11 cellular contexts compared by ENCODE assay signal in genomic region chr3:193594946-193595689, GRCh38. TPM values are rescaled to one million over a fixed set of nuclear protein-coding genes. Genes with fewer than 3 reads are reported as not detected.
DNase-seq lines count a peak whose midpoint lies in the region; ATAC-seq and TF ChIP-seq lines count a peak whose summit lies in the region.
"Had no signal": no experiment of that assay in that cellular context is flagged by ENCODE, and none has a peak within 500 bp of the region (broad histone marks: within the 10 kb centered on the region; RNA-seq: fewer than 3 reads in every experiment).

No MANE protein-coding gene starts in this region.

- CTCF ChIA-PET in activated B cell treated with CpG ODN at 0.5 μM for 24 hours (lab: Charles Lee): no interaction called here

- H3K4me1 ChIP-seq in ES-I3 (ENCODE audit: insufficient read depth, low read length) (peaks cover 8% of the 10 kb centered on the region), lower lobe of right lung (peaks cover 24% of the 10 kb centered on the region)

- ATAC-seq in activated B cell treated with CpG ODN at 0.5 μM for 24 hours (ENCODE audit: low read depth) (no peak), GM21447 (IDR thresholded peaks at IDR 0.05; ENCODE audit: unreplicated experiment) (no peak), lower lobe of right lung (no peak)
- ATAC-seq: left colon had no signal

- H3K36me3 Mint-ChIP-seq in activated B cell treated with CpG ODN at 0.5 μM for 24 hours (ENCODE audit: low read depth) (peaks cover 42% of the 10 kb centered on the region), glutamatergic neuron (ENCODE audit: unreplicated experiment) (peaks cover 4% of the 10 kb centered on the region)

- DNase-seq in A172 (ENCODE audit: low spot score) (peak; percentile 54), activated B cell treated with CpG ODN at 0.5 μM for 24 hours (no peak), glutamatergic neuron (no peak), NK-92 (lab: John Stamatoyannopoulos, UW; ENCODE audit: unreplicated experiment) (no peak), KG1 (lab: John Stamatoyannopoulos, UW) (no peak), lower lobe of right lung (no peak)
- DNase-seq: NCI-H2029 treated with DMSO at 0.1 percent for 48 hours had no signal

- H3K36me3 ChIP-seq in ES-I3 (ENCODE audit: insufficient read depth, low read length) (0 out of 2 replicates have a peak, but pooled peaks cover 3% of the 10 kb centered on the region), lower lobe of right lung (peaks cover 13% of the 10 kb centered on the region)

- H3K27me3 ChIP-seq in lower lobe of right lung (ENCODE audit: low read depth): no peaks in the 10 kb centered on the region
- H3K27me3 ChIP-seq: tibial nerve had no signal

- no peak overlapping the region for H3K4me3 ChIP-seq in lower lobe of right lung

- peak overlapping the region; percentile 94 for H3K4me3 Mint-ChIP-seq in activated B cell treated with CpG ODN at 0.5 μM for 24 hours
- peak overlapping the region; percentile 100 for H3K4me3 Mint-ChIP-seq in glutamatergic neuron (ENCODE audit: unreplicated experiment)

- H3K9ac ChIP-seq in ES-I3 (ENCODE audit: low read depth, low read length): peak overlapping the region; percentile 29; the same call in 1 of the 2 replicates

- POLR2A ChIA-PET in activated B cell treated with CpG ODN at 0.5 μM for 24 hours (lab: Charles Lee): interaction anchor here (0.6 kb wide), 1 partner anchor 95 kb away, joined by 3 read pairs; no protein-coding TSS in a partner anchor

- H3K9me3 Mint-ChIP-seq in activated B cell treated with CpG ODN at 0.5 μM for 24 hours (no peaks in the 10 kb centered on the region), glutamatergic neuron (ENCODE audit: unreplicated experiment) (peaks cover 4% of the 10 kb centered on the region)

- peaks cover 55% of the 10 kb centered on the region for H3K4me1 Mint-ChIP-seq in activated B cell treated with CpG ODN at 0.5 μM for 24 hours
- peaks cover 10% of the 10 kb centered on the region for H3K4me1 Mint-ChIP-seq in glutamatergic neuron (ENCODE audit: low read depth, unreplicated experiment)

- H3K27ac ChIP-seq in lower lobe of right lung: no peak overlapping the region
- H3K27ac ChIP-seq: tibial nerve had no signal

- intact Hi-C loops in activated B cell treated with CpG ODN at 0.5 μM for 24 hours (cut with micrococcal nuclease) (loop anchor here (5.0 kb wide), 1 partner anchor 1947 kb away; the partner anchor contains the start of gene PPP1R2), lower lobe of right lung (cut with DNase I) (no loop called here)

- H3K27me3 Mint-ChIP-seq in activated B cell treated with CpG ODN at 0.5 μM for 24 hours: no peaks in the 10 kb centered on the region
- H3K27me3 Mint-ChIP-seq in glutamatergic neuron (ENCODE audit: unreplicated experiment): peaks cover 8% of the 10 kb centered on the region

- TF ChIP-seq CTCF in activated B cell treated with CpG ODN at 0.5 μM for 24 hours (IDR thresholded peaks at IDR 0.05) (no peak), glutamatergic neuron (IDR thresholded peaks at IDR 0.05; ENCODE audit: partially characterized antibody, unreplicated experiment) (no peak), lower lobe of right lung (IDR thresholded peaks at IDR 0.05) (no peak)

- H3K27ac Mint-ChIP-seq in activated B cell treated with CpG ODN at 0.5 μM for 24 hours (no peak overlapping the region), glutamatergic neuron (ENCODE audit: unreplicated experiment) (no peak overlapping the region)

- H3K9me3 ChIP-seq in ES-I3 (ENCODE audit: control insufficient read depth, insufficient read depth, low read length) (no peaks in the 10 kb centered on the region), lower lobe of right lung (no peaks in the 10 kb centered on the region)
- H3K9me3 ChIP-seq: tibial nerve had no signal

RNA-seq across cellular contexts. Expression of gene OPA1, which starts 2.1 kb away (rescaled TPM):
- total RNA-seq in A172 (2014; rRNA removed; shearing (Covaris generic)): 117 and 159 TPM in 2 replicates
- total RNA-seq in activated B cell treated with CpG ODN at 0.5 μM for 24 hours: 76.1 and 80.6 TPM in 2 replicates
- total RNA-seq in glutamatergic neuron (ENCODE audit: unreplicated experiment): 122 TPM
- 44.0 TPM for total RNA-seq in lower lobe of right lung

RNA-seq across cellular contexts. Expression of gene ATP13A4, which starts 40.4 kb away (rescaled TPM):
- not detected in 2 replicates for total RNA-seq in A172 (2014; rRNA removed; shearing (Covaris generic))
- total RNA-seq in activated B cell treated with CpG ODN at 0.5 μM for 24 hours (3.4 TPM in 2 replicates), glutamatergic neuron (ENCODE audit: unreplicated experiment) (0.93 TPM), lower lobe of right lung (188 TPM)

Comparison
In these comparisons a context has a peak if more than half of its experiments do, and no peak if none do; other contexts are left out.
1. RNA of gene ATP13A4, which starts 40.4 kb away (total RNA-seq): 188 TPM in lower lobe of right lung (single experiment); 3.4 TPM in activated B cell treated with CpG ODN at 0.5 μM for 24 hours, 0.93 TPM in glutamatergic neuron (single experiment) and not detected in A172; every median in the first group is over 10 times any median in the second.